ENCODE assay signal across 8 cellular contexts in the genomic region with DNA sequence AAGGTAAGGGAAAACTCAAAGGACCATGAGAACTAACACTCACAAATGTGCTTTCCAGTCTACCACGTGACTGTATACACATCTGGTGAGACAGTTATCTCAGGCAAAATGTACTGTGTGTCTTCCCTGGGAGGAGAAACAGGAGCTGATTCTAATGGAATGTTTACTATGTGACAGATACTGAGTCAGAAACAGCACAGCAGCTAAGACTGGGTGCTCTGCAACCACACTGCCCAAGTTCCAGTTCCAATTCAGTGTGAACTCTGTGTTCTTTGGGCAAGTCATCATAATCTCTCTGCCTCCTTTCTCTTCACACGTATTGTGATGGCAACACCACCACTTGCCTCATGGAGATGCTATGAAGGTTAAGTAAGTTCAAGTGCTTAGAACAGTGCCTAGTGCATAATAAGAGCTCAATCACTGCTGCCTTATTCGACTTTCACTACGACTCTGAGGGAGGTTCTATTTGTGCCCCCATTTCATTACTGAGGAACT.
DNase-seq lines count a peak whose midpoint lies in the region; ATAC-seq, FAIRE-seq and TF ChIP-seq lines count a peak whose summit lies in the region.

No MANE protein-coding gene starts in this region.

- TF ChIP-seq CTCF in foreskin keratinocyte (conservative IDR thresholded peaks at IDR 0.05), result peak; percentile 7
- TF ChIP-seq CTCF in gastrocnemius medialis (IDR thresholded peaks at IDR 0.05 in 4 of 5, conservative IDR thresholded peaks at IDR 0.05 in 1 of 5), result no peak

- TF ChIP-seq POLR2A in GM12891 (IDR thresholded peaks at IDR 0.05; ENCODE audit: low read depth, low read length) (no peak), gastrocnemius medialis (IDR thresholded peaks at IDR 0.05) (peak in 1 of 2 donors; percentile 58)

- H3K4me3 ChIP-seq in gastrocnemius medialis, result peak overlapping the region in 3 of 4 donors; percentile 5 to 22 (median 7)

- H3K36me3 ChIP-seq in gastrocnemius medialis, result peaks cover 0 to 8% of the 10 kb centered on the region in 2 donors

- DNase-seq in GM12891 (ENCODE audit: insufficient read length, low spot score), result no peak
- DNase-seq in activated CD4-positive, alpha-beta memory T cell treated with anti-CD3 and anti-CD28 coated beads, Interleukin-2, amount 10 ng/mL, durations not matched to agents 7 days and 5 days, result peak; percentile 39
- DNase-seq in foreskin keratinocyte, result peak; percentile 97 to 98
- DNase-seq in gastrocnemius medialis, result peak; percentile 87 to 88
- no peak for DNase-seq in HuH-7.5 (ENCODE audit: low spot score)

- in situ Hi-C loops in gastrocnemius medialis (cut with MboI; ENCODE audit: low sequenced_read_pairs in 4 of 4), result no loop called here

- H3K27ac Mint-ChIP-seq in activated CD4-positive, alpha-beta memory T cell treated with anti-CD3 and anti-CD28 coated beads, Interleukin-2, amount 10 ng/mL, durations not matched to agents 7 days and 5 days, result peak overlapping the region; percentile 58

- peaks cover 36% of the 10 kb centered on the region for H3K36me3 Mint-ChIP-seq in activated CD4-positive, alpha-beta memory T cell treated with anti-CD3 and anti-CD28 coated beads, Interleukin-2, amount 10 ng/mL, durations not matched to agents 7 days and 5 days (ENCODE audit: low read depth)

- ATAC-seq in HG03108 (IDR thresholded peaks at IDR 0.05; ENCODE audit: unreplicated experiment), result peak; percentile 27
- ATAC-seq in foreskin keratinocyte, result peak; percentile 97
- ATAC-seq in gastrocnemius medialis, result peak; percentile 92 to 94
- ATAC-seq in HG02623 (IDR thresholded peaks at IDR 0.05; ENCODE audit: unreplicated experiment), result no peak
- ATAC-seq in HG02884 (IDR thresholded peaks at IDR 0.05; ENCODE audit: unreplicated experiment), result no peak

- POLR2A ChIA-PET in activated CD4-positive, alpha-beta memory T cell treated with anti-CD3 and anti-CD28 coated beads, Interleukin-2, amount 10 ng/mL, durations not matched to agents 7 days and 5 days (lab: Charles Lee), result interaction anchor here (0.8 to 2.3 kb wide), 6 partner anchors 10 to 27 kb away, joined by 3 to 7 read pairs (median 3); no protein-coding TSS in a partner anchor

- H3K27me3 ChIP-seq in foreskin keratinocyte (no peaks in the 10 kb centered on the region), gastrocnemius medialis (no peaks in the 10 kb centered on the region)

- no peaks in the 10 kb centered on the region for H3K9me3 ChIP-seq in gastrocnemius medialis

- peaks cover 31% of the 10 kb centered on the region for H3K4me1 ChIP-seq in foreskin keratinocyte
- peaks cover 87 to 96% of the 10 kb centered on the region in 2 donors for H3K4me1 ChIP-seq in gastrocnemius medialis

- intact Hi-C loops in gastrocnemius medialis (cut with DNase I; ENCODE audit: low total_unique reads), result loop anchor here (2.0 kb wide), 1 partner anchor 26 kb away; no protein-coding TSS in a partner anchor

- H3K9me3 Mint-ChIP-seq in activated CD4-positive, alpha-beta memory T cell treated with anti-CD3 and anti-CD28 coated beads, Interleukin-2, amount 10 ng/mL, durations not matched to agents 7 days and 5 days, result no peaks in the 10 kb centered on the region

- FAIRE-seq in GM12891 (lab: Jason Lieb, UNC), result peak; percentile 75

- H3K4me3 Mint-ChIP-seq in activated CD4-positive, alpha-beta memory T cell treated with anti-CD3 and anti-CD28 coated beads, Interleukin-2, amount 10 ng/mL, durations not matched to agents 7 days and 5 days, result no peak overlapping the region

- peaks cover 64% of the 10 kb centered on the region for H3K4me1 Mint-ChIP-seq in activated CD4-positive, alpha-beta memory T cell treated with anti-CD3 and anti-CD28 coated beads, Interleukin-2, amount 10 ng/mL, durations not matched to agents 7 days and 5 days

- H3K27ac ChIP-seq in foreskin keratinocyte (peak overlapping the region; percentile 57), gastrocnemius medialis (peak overlapping the region; percentile 86 to 92 (median 88))

- H3K27me3 Mint-ChIP-seq in activated CD4-positive, alpha-beta memory T cell treated with anti-CD3 and anti-CD28 coated beads, Interleukin-2, amount 10 ng/mL, durations not matched to agents 7 days and 5 days, result no peaks in the 10 kb centered on the region

- CTCF ChIA-PET in activated CD4-positive, alpha-beta memory T cell treated with anti-CD3 and anti-CD28 coated beads, Interleukin-2, amount 10 ng/mL, durations not matched to agents 7 days and 5 days (lab: Charles Lee), result interaction anchor here (0.6 to 2.5 kb wide), 3 partner anchors 13 to 1149 kb away, joined by 3 to 11 read pairs (median 3); no protein-coding TSS in a partner anchor

TF ChIP-seq in GM12891, 5 proteins besides CTCF, POLR2A, EP300 and RAD21:
- no peak for TF ChIP-seq POU2F2 (IDR thresholded peaks at IDR 0.05; ENCODE audit: low read depth, low read length)
- TF ChIP-seq SPI1 (IDR thresholded peaks at IDR 0.05; ENCODE audit: low read depth, low read length), result no peak
- no peak for TF ChIP-seq TAF1 (IDR thresholded peaks at IDR 0.05; ENCODE audit: low read depth, low read length)
- TF ChIP-seq PAX5 (IDR thresholded peaks at IDR 0.05; ENCODE audit: insufficient read depth, low read length, severe bottlenecking), result no peak
- no peak for TF ChIP-seq POLR2AphosphoS5 (IDR thresholded peaks at IDR 0.05; ENCODE audit: low read depth, low read length)

Comparison
In these comparisons a context has a peak if more than half of its experiments do, and no peak if none do; other contexts are left out.
1. DNase-seq: peak in activated CD4-positive, alpha-beta memory T cell treated with anti-CD3 and anti-CD28 coated beads, Interleukin-2, amount 10 ng/mL, durations not matched to agents 7 days and 5 days (single experiment), foreskin keratinocyte (2 of 2) and gastrocnemius medialis (2 of 2); none in GM12891 (single experiment) and HuH-7.5 (single experiment).
2. ATAC-seq: peak in HG03108 (single experiment), foreskin keratinocyte (single experiment) and gastrocnemius medialis (2 of 2); none in HG02623 (single experiment) and HG02884 (single experiment).